27 cellular contexts compared by ENCODE assay signal in the genomic region with DNA sequence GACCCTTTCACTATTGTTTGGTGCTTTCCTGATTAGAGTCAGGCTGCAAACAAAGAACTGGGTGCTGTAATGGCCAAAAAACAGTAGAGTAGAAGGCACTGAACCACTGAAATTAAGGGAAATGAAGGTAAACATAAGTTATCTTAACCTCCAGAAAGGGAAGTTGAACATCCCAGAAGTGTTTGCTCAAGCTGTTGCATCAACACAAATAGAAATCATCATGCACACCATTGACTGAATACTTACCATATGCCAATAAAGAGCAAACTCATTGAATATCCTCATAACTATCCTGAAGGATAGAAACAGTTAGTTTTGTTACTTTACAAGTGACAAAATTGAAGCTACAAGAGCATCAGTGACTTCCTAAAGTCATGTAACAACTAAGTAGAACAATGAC.
"Had no signal": no experiment of that assay in that cellular context is flagged by ENCODE, and none has a peak within 500 bp of the region (broad histone marks: within the 10 kb centered on the region; RNA-seq: fewer than 3 reads in every experiment).

No MANE protein-coding gene starts in this region.

- H3K36me3 Mint-ChIP-seq: activated naive CD4-positive, alpha-beta T cell treated with anti-CD3 and anti-CD28 coated beads, Interleukin-2, amount 10 ng/mL, durations not matched to agents 7 days and 5 days; activated naive CD8-positive, alpha-beta T cell treated with anti-CD3 and anti-CD28 coated beads, Interleukin-2, amount 10 ng/mL, durations not matched to agents 7 days and 5 days; immature natural killer cell; mesothelial cell of epicardium; naive thymus-derived CD8-positive, alpha-beta T cell had no signal

- ATAC-seq: foreskin keratinocyte; heart left ventricle; left colon; naive thymus-derived CD8-positive, alpha-beta T cell; sciatic nerve; stimulated activated naive CD8-positive, alpha-beta T cell treated with anti-CD3 and anti-CD28 coated beads, Interleukin-15, Interleukin-2, amounts not matched to agents 100 U/mL and 50 U/mL, for 24 hours had no signal

- H3K27ac ChIP-seq: brain microvascular endothelial cell, esophagus muscularis mucosa, foreskin keratinocyte, heart left ventricle, skin epidermis, testis, transverse colon had no signal

- H3K4me3 Mint-ChIP-seq: activated CD4-positive, alpha-beta memory T cell treated with anti-CD3 and anti-CD28 coated beads, Interleukin-2, amount 10 ng/mL, durations not matched to agents 7 days and 5 days; activated CD4-positive, alpha-beta T cell treated with anti-CD3 and anti-CD28 coated beads, Interleukin-2, amount 10 ng/mL, durations not matched to agents 7 days and 5 days; activated naive CD4-positive, alpha-beta T cell treated with anti-CD3 and anti-CD28 coated beads, Interleukin-2, amount 10 ng/mL, durations not matched to agents 7 days and 5 days; activated naive CD8-positive, alpha-beta T cell treated with anti-CD3 and anti-CD28 coated beads, Interleukin-2, amount 10 ng/mL, durations not matched to agents 7 days and 5 days; activated T-cell treated with anti-CD3 and anti-CD28 coated beads, Interleukin-2, amount 50 U/mL, for 24 hours; immature natural killer cell; mesothelial cell of epicardium; naive thymus-derived CD8-positive, alpha-beta T cell had no signal

- H3K36me3 ChIP-seq: brain microvascular endothelial cell, esophagus muscularis mucosa, heart left ventricle, transverse colon had no signal

- DNase-seq: activated CD4-positive, alpha-beta memory T cell treated with anti-CD3 and anti-CD28 coated beads, Interleukin-2, amount 10 ng/mL, durations not matched to agents 7 days and 5 days; activated CD4-positive, alpha-beta T cell treated with anti-CD3 and anti-CD28 coated beads, Interleukin-2, amount 10 ng/mL, durations not matched to agents 7 days and 5 days; activated CD4-positive, CD25-positive, alpha-beta regulatory T cell treated with anti-CD3 and anti-CD28 coated beads, Interleukin-2, amount 50 U/mL, for 72 hours; activated CD8-positive, alpha-beta memory T cell treated with anti-CD3 and anti-CD28 coated beads, Interleukin-2, amount 50 U/mL, for 48 hours; activated gamma-delta T cell; activated naive CD4-positive, alpha-beta T cell treated with anti-CD3 and anti-CD28 coated beads, Interleukin-2, amount 10 ng/mL, durations not matched to agents 7 days and 5 days; activated naive CD8-positive, alpha-beta T cell treated with anti-CD3 and anti-CD28 coated beads, Interleukin-2, amount 10 ng/mL, durations not matched to agents 7 days and 5 days; activated T-cell treated with anti-CD3 and anti-CD28 coated beads, Interleukin-2, amount 50 U/mL, for 24 hours; brain microvascular endothelial cell; cortex of kidney; foreskin keratinocyte; heart left ventricle; immature natural killer cell; kidney; left colon; naive thymus-derived CD8-positive, alpha-beta T cell; posterior cingulate gyrus; stimulated activated CD4-positive, alpha-beta T cell treated with anti-CD3 and anti-CD28 coated beads, Interleukin-12 subunit alpha, Interleukin-12 subunit beta, amount 100 ng/mL, for 4 hours; stimulated activated CD4-positive, alpha-beta T cell treated with anti-CD3 and anti-CD28 coated beads, Interleukin-4, amount 100 ng/mL, for 1 hour; stimulated activated naive CD8-positive, alpha-beta T cell treated with anti-CD3 and anti-CD28 coated beads, Interleukin-15, Interleukin-2, amounts not matched to agents 100 U/mL and 50 U/mL, for 24 hours; T1000; testis; transverse colon had no signal

- H3K9me3 Mint-ChIP-seq: activated CD4-positive, alpha-beta T cell treated with anti-CD3 and anti-CD28 coated beads, Interleukin-2, amount 10 ng/mL, durations not matched to agents 7 days and 5 days; activated naive CD4-positive, alpha-beta T cell treated with anti-CD3 and anti-CD28 coated beads, Interleukin-2, amount 10 ng/mL, durations not matched to agents 7 days and 5 days; activated naive CD8-positive, alpha-beta T cell treated with anti-CD3 and anti-CD28 coated beads, Interleukin-2, amount 10 ng/mL, durations not matched to agents 7 days and 5 days; mesothelial cell of epicardium had no signal

- H3K4me3 ChIP-seq: esophagus muscularis mucosa, heart left ventricle, skin epidermis, testis, transverse colon had no signal

- H3K27ac Mint-ChIP-seq: activated CD4-positive, alpha-beta memory T cell treated with anti-CD3 and anti-CD28 coated beads, Interleukin-2, amount 10 ng/mL, durations not matched to agents 7 days and 5 days; activated CD4-positive, alpha-beta T cell treated with anti-CD3 and anti-CD28 coated beads, Interleukin-2, amount 10 ng/mL, durations not matched to agents 7 days and 5 days; activated naive CD4-positive, alpha-beta T cell treated with anti-CD3 and anti-CD28 coated beads, Interleukin-2, amount 10 ng/mL, durations not matched to agents 7 days and 5 days; activated naive CD8-positive, alpha-beta T cell treated with anti-CD3 and anti-CD28 coated beads, Interleukin-2, amount 10 ng/mL, durations not matched to agents 7 days and 5 days; activated T-cell treated with anti-CD3 and anti-CD28 coated beads, Interleukin-2, amount 50 U/mL, for 24 hours; immature natural killer cell; mesothelial cell of epicardium; naive thymus-derived CD8-positive, alpha-beta T cell had no signal

- H3K9me3 ChIP-seq: esophagus muscularis mucosa, heart left ventricle, testis, transverse colon had no signal

- H3K27me3 Mint-ChIP-seq: activated CD4-positive, alpha-beta memory T cell treated with anti-CD3 and anti-CD28 coated beads, Interleukin-2, amount 10 ng/mL, durations not matched to agents 7 days and 5 days; activated CD4-positive, alpha-beta T cell treated with anti-CD3 and anti-CD28 coated beads, Interleukin-2, amount 10 ng/mL, durations not matched to agents 7 days and 5 days; activated naive CD4-positive, alpha-beta T cell treated with anti-CD3 and anti-CD28 coated beads, Interleukin-2, amount 10 ng/mL, durations not matched to agents 7 days and 5 days; activated naive CD8-positive, alpha-beta T cell treated with anti-CD3 and anti-CD28 coated beads, Interleukin-2, amount 10 ng/mL, durations not matched to agents 7 days and 5 days; activated T-cell treated with anti-CD3 and anti-CD28 coated beads, Interleukin-2, amount 50 U/mL, for 24 hours; naive thymus-derived CD8-positive, alpha-beta T cell had no signal

- H3K4me1 Mint-ChIP-seq: activated CD4-positive, alpha-beta memory T cell treated with anti-CD3 and anti-CD28 coated beads, Interleukin-2, amount 10 ng/mL, durations not matched to agents 7 days and 5 days; activated CD4-positive, alpha-beta T cell treated with anti-CD3 and anti-CD28 coated beads, Interleukin-2, amount 10 ng/mL, durations not matched to agents 7 days and 5 days; activated naive CD4-positive, alpha-beta T cell treated with anti-CD3 and anti-CD28 coated beads, Interleukin-2, amount 10 ng/mL, durations not matched to agents 7 days and 5 days; activated naive CD8-positive, alpha-beta T cell treated with anti-CD3 and anti-CD28 coated beads, Interleukin-2, amount 10 ng/mL, durations not matched to agents 7 days and 5 days; immature natural killer cell; naive thymus-derived CD8-positive, alpha-beta T cell had no signal

- H3K4me1 ChIP-seq: esophagus muscularis mucosa, foreskin keratinocyte, testis, transverse colon had no signal

- H3K27me3 ChIP-seq: brain microvascular endothelial cell, esophagus muscularis mucosa, heart left ventricle, testis, transverse colon had no signal
